10 cellular contexts compared by ENCODE assay signal in the genomic region with DNA sequence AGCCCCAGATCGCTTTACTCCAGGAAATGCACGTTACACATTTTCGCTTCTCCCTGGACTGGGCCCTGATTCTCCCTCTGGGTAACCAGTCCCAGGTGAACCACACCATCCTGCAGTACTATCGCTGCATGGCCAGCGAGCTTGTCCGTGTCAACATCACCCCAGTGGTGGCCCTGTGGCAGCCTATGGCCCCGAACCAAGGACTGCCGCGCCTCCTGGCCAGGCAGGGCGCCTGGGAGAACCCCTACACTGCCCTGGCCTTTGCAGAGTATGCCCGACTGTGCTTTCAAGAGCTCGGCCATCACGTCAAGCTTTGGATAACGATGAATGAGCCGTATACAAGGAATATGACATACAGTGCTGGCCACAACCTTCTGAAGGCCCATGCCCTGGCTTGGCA. TPM values are rescaled to one million over a fixed set of nuclear protein-coding genes. Genes with fewer than 3 reads are reported as not detected.
"Had no signal": no experiment of that assay in that cellular context is flagged by ENCODE, and none has a peak within 500 bp of the region (broad histone marks: within the 10 kb centered on the region; RNA-seq: fewer than 3 reads in every experiment).

No MANE protein-coding gene starts in this region.

- H3K4me1 Mint-ChIP-seq: GM23338, IgD-negative memory B cell had no signal

- H3K27ac Mint-ChIP-seq: GM23338, H9, IgD-negative memory B cell had no signal

- H3K4me3 ChIP-seq: GM23338 had no signal

- H3K27ac ChIP-seq: HL-60 had no signal

- ATAC-seq: GM23338, HepG2 had no signal

- H3K9me3 Mint-ChIP-seq: GM23338, H9 had no signal

- DNase-seq: H9, HCEC 1CT, KBM-7 had no signal

- FAIRE-seq: H1, H54, HepG2 had no signal

- H3K36me3 Mint-ChIP-seq: IgD-negative memory B cell had no signal

- H2AFZ ChIP-seq: GM23338 had no signal

- H3K4me2 ChIP-seq: GM23338 had no signal

- H3K4me3 Mint-ChIP-seq: GM23338, H9, IgD-negative memory B cell had no signal

RNA-seq across cellular contexts. Expression of a gene that starts 44.6 kb away (rescaled TPM):
- total RNA-seq: H1, H9, HepG2, HT1080 had no signal
- polyA plus RNA-seq: GM23338, HepG2, IgD-negative memory B cell had no signal
